ENCODE assay signal across 29 cellular contexts in genomic region chr4:105267280-105267679, GRCh38.
"Had no signal": no experiment of that assay in that cellular context is flagged by ENCODE, and none has a peak within 500 bp of the region (broad histone marks: within the 10 kb centered on the region; RNA-seq: fewer than 3 reads in every experiment).

No MANE protein-coding gene starts in this region.

- H3K27ac ChIP-seq: body of pancreas, colonic mucosa, esophagus squamous epithelium, WERI-Rb-1 had no signal

- H3K4me3 Mint-ChIP-seq: activated B cell treated with CpG ODN at 0.5 μM for 24 hours; activated CD8-positive, alpha-beta T cell treated with anti-CD3 and anti-CD28 coated beads for 36 hours; activated naive CD8-positive, alpha-beta T cell; activated T-cell treated with anti-CD3 and anti-CD28 coated beads, Interleukin-2, amount 50 U/mL, for 4 hours; activated T-helper 17 cell treated with anti-CD3 and anti-CD28 coated beads, Interleukin-2, amount 50 U/mL, for 72 hours; T-helper 17 cell; T-helper 2 cell treated with Interferon-gamma antibody and Interleukin-4, amounts not matched to agents 5 μg/mL and 100 μg/mL, for 36 hours had no signal

- H3K4me3 ChIP-seq: body of pancreas, colonic mucosa, esophagus squamous epithelium had no signal

- H3K9me3 ChIP-seq: body of pancreas, colonic mucosa, esophagus squamous epithelium had no signal

- H3K4me1 ChIP-seq: body of pancreas, colonic mucosa, esophagus squamous epithelium had no signal

- H3K27ac Mint-ChIP-seq: activated B cell treated with CpG ODN at 0.5 μM for 24 hours; activated CD8-positive, alpha-beta T cell treated with anti-CD3 and anti-CD28 coated beads for 36 hours; activated naive CD8-positive, alpha-beta T cell; activated T-helper 17 cell treated with anti-CD3 and anti-CD28 coated beads, Interleukin-2, amount 50 U/mL, for 72 hours; T-helper 17 cell; T-helper 2 cell treated with Interferon-gamma antibody and Interleukin-4, amounts not matched to agents 5 μg/mL and 100 μg/mL, for 36 hours had no signal

- H3K27me3 Mint-ChIP-seq: activated B cell treated with CpG ODN at 0.5 μM for 24 hours; activated CD8-positive, alpha-beta T cell treated with anti-CD3 and anti-CD28 coated beads for 36 hours; activated naive CD8-positive, alpha-beta T cell; activated T-helper 17 cell treated with anti-CD3 and anti-CD28 coated beads, Interleukin-2, amount 50 U/mL, for 72 hours; T-helper 17 cell had no signal

- DNase-seq: activated B cell treated with CpG ODN at 0.5 μM for 24 hours; activated CD4-positive, alpha-beta T cell treated with anti-CD3 and anti-CD28 coated beads for 48 hours; activated CD4-positive, alpha-beta T cell treated with anti-CD3 and anti-CD28 coated beads, Interleukin-2, amount 50 U/mL, for 1 hour; activated CD4-positive, alpha-beta T cell treated with anti-CD3 and anti-CD28 coated beads, Interleukin-2, amount 50 U/mL, for 48 hours; activated CD8-positive, alpha-beta memory T cell treated with anti-CD3 and anti-CD28 coated beads for 24 hours; activated CD8-positive, alpha-beta T cell treated with anti-CD3 and anti-CD28 coated beads for 36 hours; activated effector memory CD4-positive, alpha-beta T cell treated with Interleukin-2 at 50 U/mL for 16 hours; activated gamma-delta T cell treated with Interleukin-2 at 50 U/mL for 16 hours; activated naive CD4-positive, alpha-beta T cell treated with anti-CD3 and anti-CD28 coated beads, Interleukin-2, amount 50 U/mL, for 16 hours; activated naive CD4-positive, alpha-beta T cell treated with Interleukin-2 at 50 U/mL for 16 hours; activated T-cell treated with anti-CD3 and anti-CD28 coated beads, Interleukin-2, amount 50 U/mL, for 4 hours; amygdala; aorta; body of pancreas; caudate nucleus; cerebellar nuclear complex; colonic mucosa; effector memory CD4-positive, alpha-beta T cell; erythroblast; esophagus squamous epithelium; foreskin melanocyte; T-helper 1 cell; T-helper 17 cell; T1000; WERI-Rb-1 had no signal

- H3K9me3 Mint-ChIP-seq: activated T-cell treated with anti-CD3 and anti-CD28 coated beads, Interleukin-2, amount 50 U/mL, for 4 hours; activated T-helper 17 cell treated with anti-CD3 and anti-CD28 coated beads, Interleukin-2, amount 50 U/mL, for 72 hours had no signal

- H3K27me3 ChIP-seq: body of pancreas, colonic mucosa, esophagus squamous epithelium had no signal

- ATAC-seq: activated CD4-positive, CD25-positive, alpha-beta regulatory T cell treated with anti-CD3 and anti-CD28 coated beads, Interleukin-2, amount 50 U/mL, for 24 hours; activated CD8-positive, alpha-beta T cell treated with anti-CD3 and anti-CD28 coated beads for 36 hours; activated T-cell treated with anti-CD3 and anti-CD28 coated beads, Interleukin-2, amount 50 U/mL, for 4 hours; activated T-helper 17 cell treated with anti-CD3 and anti-CD28 coated beads, Interleukin-2, amount 50 U/mL, for 72 hours; body of pancreas; T-helper 17 cell had no signal
